Comparison of ENCODE assay signal across 9 cellular contexts in the genomic region with DNA sequence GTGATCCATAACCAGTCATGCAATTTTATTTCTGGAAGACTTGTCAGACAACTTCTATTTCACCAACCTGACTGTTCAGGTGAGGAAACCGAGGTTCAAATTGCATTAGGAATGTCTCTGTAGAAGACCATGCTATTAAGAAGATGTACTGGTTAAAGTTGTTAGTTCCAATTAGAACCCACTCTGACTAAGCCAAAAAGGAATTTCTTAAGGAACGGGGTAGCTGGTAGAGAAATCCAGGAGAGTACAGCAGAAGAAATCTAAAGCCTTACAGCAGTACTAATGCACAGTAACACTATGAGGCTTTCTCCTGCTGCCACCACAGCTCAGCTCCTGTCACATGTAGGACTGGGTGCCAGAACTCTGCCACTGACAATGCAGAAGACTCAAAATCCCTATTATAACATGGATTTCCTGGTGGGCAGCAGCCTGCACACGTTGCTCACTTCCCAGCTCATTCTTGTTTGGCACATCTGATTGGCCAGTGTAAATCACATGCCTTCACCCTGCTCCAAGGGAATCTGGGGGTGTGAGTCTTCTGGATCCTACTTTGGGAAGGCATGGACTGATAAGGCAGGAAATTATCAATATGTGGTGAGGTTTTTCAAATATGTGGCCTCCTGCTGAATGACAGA. TPM values are rescaled to one million over a fixed set of nuclear protein-coding genes. Genes with fewer than 3 reads are reported as not detected.
DNase-seq lines count a peak whose midpoint lies in the region; ATAC-seq and TF ChIP-seq lines count a peak whose summit lies in the region.
"Had no signal": no experiment of that assay in that cellular context is flagged by ENCODE, and none has a peak within 500 bp of the region (broad histone marks: within the 10 kb centered on the region; RNA-seq: fewer than 3 reads in every experiment).

No MANE protein-coding gene starts in this region.

- H3K9me3 ChIP-seq in CD8-positive, alpha-beta memory T cell (ENCODE audit: low read length): no peaks in the 10 kb centered on the region
- H3K9me3 ChIP-seq in esophagus squamous epithelium: no peaks in the 10 kb centered on the region

- H3K27ac ChIP-seq in CD8-positive, alpha-beta memory T cell (ENCODE audit: low read depth, low read length): no peak overlapping the region
- peak overlapping the region in 3 of 4 donors; percentile 96 to 97 (median 97) for H3K27ac ChIP-seq in esophagus squamous epithelium

- no peak overlapping the region for H3K4me3 ChIP-seq in CD8-positive, alpha-beta memory T cell (ENCODE audit: low read length)
- no peak overlapping the region for H3K4me3 ChIP-seq in esophagus squamous epithelium

- 59 to 76% methylated on average over 2 to 3 of the region's 3 CpGs for WGBS in esophagus squamous epithelium, 2 donors

- no peak for TF ChIP-seq POLR2A in esophagus squamous epithelium (IDR thresholded peaks at IDR 0.05)

- DNase-seq in CD8-positive, alpha-beta memory T cell: no peak
- DNase-seq in RKO (ENCODE audit: low spot score): peak; percentile 33
- DNase-seq in esophagus squamous epithelium (lab: John Stamatoyannopoulos, UW): no peak
- no peak for DNase-seq in progenitor cell of endocrine pancreas (ENCODE audit: low spot score, unreplicated experiment)
- DNase-seq in NCI-H1417 (lab: John Stamatoyannopoulos, UW): no peak
- DNase-seq: NCI-H345 had no signal

- POLR2A ChIA-PET in CD8-positive, alpha-beta memory T cell (lab: Charles Lee): no interaction called here

- ATAC-seq in HG03521 (IDR thresholded peaks at IDR 0.05; ENCODE audit: unreplicated experiment) (no peak), HG02884 (IDR thresholded peaks at IDR 0.05; ENCODE audit: unreplicated experiment) (no peak), GM21390 (IDR thresholded peaks at IDR 0.05; ENCODE audit: unreplicated experiment) (no peak)

- H3K36me3 Mint-ChIP-seq in CD8-positive, alpha-beta memory T cell: peaks cover 0 to 39% (median 14%) of the 10 kb centered on the region in 3 donors
- H3K36me3 Mint-ChIP-seq in progenitor cell of endocrine pancreas (ENCODE audit: insufficient read depth): peaks cover 5% of the 10 kb centered on the region

- peak overlapping the region; percentile 42 to 95 (median 74) for H3K27ac Mint-ChIP-seq in CD8-positive, alpha-beta memory T cell
- peak overlapping the region; percentile 89 for H3K27ac Mint-ChIP-seq in progenitor cell of endocrine pancreas

- intact Hi-C loops in esophagus squamous epithelium (cut with DNase I): no loop called here

- CTCF ChIA-PET in CD8-positive, alpha-beta memory T cell (lab: Charles Lee): interaction anchor here (1.1 to 1.8 kb wide), 2 partner anchors 15 to 86 kb away, joined by 3 to 4 read pairs; no protein-coding TSS in a partner anchor

- H3K4me1 Mint-ChIP-seq in CD8-positive, alpha-beta memory T cell: peaks cover 19 to 48% (median 23%) of the 10 kb centered on the region in 3 donors
- H3K4me1 Mint-ChIP-seq in progenitor cell of endocrine pancreas (ENCODE audit: low read depth): peaks cover 10% of the 10 kb centered on the region

- H3K4me1 ChIP-seq in CD8-positive, alpha-beta memory T cell (ENCODE audit: insufficient read depth, low read length): peaks cover 18% of the 10 kb centered on the region
- H3K4me1 ChIP-seq in esophagus squamous epithelium: peaks cover 0 to 47% (median 19%) of the 10 kb centered on the region in 3 donors

- peaks cover 9% of the 10 kb centered on the region for H3K36me3 ChIP-seq in CD8-positive, alpha-beta memory T cell (ENCODE audit: insufficient read depth, low read length)
- peaks cover 4 to 40% (median 11%) of the 10 kb centered on the region in 3 donors for H3K36me3 ChIP-seq in esophagus squamous epithelium

- H3K4me3 Mint-ChIP-seq in CD8-positive, alpha-beta memory T cell: peak overlapping the region in 1 of 7 donors; percentile 16
- no peak overlapping the region for H3K4me3 Mint-ChIP-seq in progenitor cell of endocrine pancreas (ENCODE audit: low read depth)

- no peaks in the 10 kb centered on the region for H3K9me3 Mint-ChIP-seq in CD8-positive, alpha-beta memory T cell
- no peaks in the 10 kb centered on the region for H3K9me3 Mint-ChIP-seq in progenitor cell of endocrine pancreas (ENCODE audit: low read depth)

- no peaks in the 10 kb centered on the region for H3K27me3 Mint-ChIP-seq in CD8-positive, alpha-beta memory T cell
- H3K27me3 Mint-ChIP-seq in progenitor cell of endocrine pancreas: no peaks in the 10 kb centered on the region

- H3K27me3 ChIP-seq in CD8-positive, alpha-beta memory T cell (ENCODE audit: insufficient read depth, low read length, poor library complexity, severe bottlenecking): no peaks in the 10 kb centered on the region
- H3K27me3 ChIP-seq in esophagus squamous epithelium: no peaks in the 10 kb centered on the region

- TF ChIP-seq CTCF in esophagus squamous epithelium (IDR thresholded peaks at IDR 0.05) (no peak), progenitor cell of endocrine pancreas (IDR thresholded peaks at IDR 0.05; ENCODE audit: unreplicated experiment) (no peak)

RNA-seq across cellular contexts. Expression of a gene that starts 37.1 kb away (rescaled TPM):
- total RNA-seq in CD8-positive, alpha-beta memory T cell: 100 to 1,000 TPM; 127 to 134 TPM
- 94.6 TPM for polyA plus RNA-seq in CD8-positive, alpha-beta memory T cell
- total RNA-seq in esophagus squamous epithelium (100 to 1,000 TPM; 324 to 489 (median 375) TPM), progenitor cell of endocrine pancreas (97.0 and 111 TPM in 2 replicates)
